8 cellular contexts compared by ENCODE assay signal in the genomic region with DNA sequence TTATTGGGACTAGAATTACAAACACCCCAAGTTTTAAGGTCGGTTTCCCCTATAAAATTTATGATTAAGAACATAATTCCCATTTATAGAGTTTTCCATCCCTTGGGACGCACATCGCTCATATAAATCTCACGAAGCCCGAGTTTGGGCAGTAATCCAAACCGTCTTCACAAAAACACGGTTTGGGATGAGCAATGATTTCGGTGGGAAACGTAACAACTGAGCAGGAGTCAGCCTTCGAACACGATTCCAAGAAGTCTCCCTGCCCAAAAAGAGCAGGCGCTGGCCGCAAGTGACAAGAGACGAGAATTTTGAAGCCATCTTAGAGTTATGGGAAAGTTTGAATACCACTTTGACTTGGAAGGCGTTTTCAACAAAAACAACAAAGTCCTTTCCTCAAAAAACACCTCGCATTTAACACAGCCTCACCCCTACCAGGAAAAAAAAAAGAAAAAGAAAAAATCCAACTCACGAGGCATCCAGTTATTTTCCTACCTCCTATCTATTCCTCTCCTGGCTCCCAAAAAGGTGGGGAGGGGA. TPM values are rescaled to one million over a fixed set of nuclear protein-coding genes. Genes with fewer than 3 reads are reported as not detected.
DNase-seq lines count a peak whose midpoint lies in the region; ATAC-seq and TF ChIP-seq lines count a peak whose summit lies in the region.

No MANE protein-coding gene starts in this region.

- ATAC-seq in heart right ventricle (no peak), left ventricle myocardium superior (no peak), HG03565 (IDR thresholded peaks at IDR 0.05; ENCODE audit: unreplicated experiment) (no peak), GM18511 (IDR thresholded peaks at IDR 0.05; ENCODE audit: unreplicated experiment) (no peak)

- H3K27me3 ChIP-seq in heart right ventricle = peaks cover 0 to 7% (median 2%) of the 10 kb centered on the region in 7 donors

- H3K9me3 ChIP-seq in heart right ventricle = no peaks in the 10 kb centered on the region

- peaks cover 0 to 22% (median 0%) of the 10 kb centered on the region in 9 donors for H3K36me3 ChIP-seq in heart right ventricle

- 5 to 6% methylated on average over 17 of the region's 17 CpGs for WGBS in heart right ventricle, 2 donors

- peaks cover 34% of the 10 kb centered on the region for H3K4me1 Mint-ChIP-seq in activated T-helper 2 cell treated with anti-CD3 and anti-CD28 coated beads, Interferon-gamma antibody, Interleukin-2, Interleukin-4, amounts not matched to agents 10 μg/mL and 5 μg/mL and 100 μg/mL, durations not matched to agents 14 hours and 24 hours and 36 hours (ENCODE audit: low read depth)

- no peaks in the 10 kb centered on the region for H3K27me3 Mint-ChIP-seq in activated T-helper 2 cell treated with anti-CD3 and anti-CD28 coated beads, Interferon-gamma antibody, Interleukin-2, Interleukin-4, amounts not matched to agents 10 μg/mL and 5 μg/mL and 100 μg/mL, durations not matched to agents 14 hours and 24 hours and 36 hours (ENCODE audit: low read depth)

- H3K4me1 ChIP-seq in heart right ventricle = peaks cover 0 to 47% (median 36%) of the 10 kb centered on the region in 9 donors

- DNase-seq in heart right ventricle (peak in 1 of 2 donors; percentile 16), left ventricle myocardium superior (no peak), HuH-7 (ENCODE audit: low spot score) (no peak)
- DNase-seq in activated T-helper 2 cell treated with anti-CD3 and anti-CD28 coated beads, Interferon-gamma antibody, Interleukin-2, Interleukin-4, amounts not matched to agents 10 μg/mL and 5 μg/mL and 100 μg/mL, durations not matched to agents 14 hours and 24 hours and 36 hours (ENCODE audit: low spot score) = no peak

- no peak for TF ChIP-seq CTCF in heart right ventricle (IDR thresholded peaks at IDR 0.05)

- H3K27ac ChIP-seq in heart right ventricle (peak overlapping the region in 9 of 10 donors; percentile 92 to 99 (median 98)), skin epidermis (peak overlapping the region in 18 of 21 experiments; percentile 89 to 99 (median 96))

- H3K9me3 Mint-ChIP-seq in activated T-helper 2 cell treated with anti-CD3 and anti-CD28 coated beads, Interferon-gamma antibody, Interleukin-2, Interleukin-4, amounts not matched to agents 10 μg/mL and 5 μg/mL and 100 μg/mL, durations not matched to agents 14 hours and 24 hours and 36 hours = no peaks in the 10 kb centered on the region

- peak overlapping the region; percentile 80 for H3K4me3 Mint-ChIP-seq in activated T-helper 2 cell treated with anti-CD3 and anti-CD28 coated beads, Interferon-gamma antibody, Interleukin-2, Interleukin-4, amounts not matched to agents 10 μg/mL and 5 μg/mL and 100 μg/mL, durations not matched to agents 14 hours and 24 hours and 36 hours (ENCODE audit: low read depth)

- H3K27ac Mint-ChIP-seq in activated T-helper 2 cell treated with anti-CD3 and anti-CD28 coated beads, Interferon-gamma antibody, Interleukin-2, Interleukin-4, amounts not matched to agents 10 μg/mL and 5 μg/mL and 100 μg/mL, durations not matched to agents 14 hours and 24 hours and 36 hours = peak overlapping the region; percentile 87

- intact Hi-C loops in heart right ventricle (cut with DNase I) (loop anchor here in 6 of 10 donors (5.0 to 10.0 kb wide), 3 partner anchors 44 to 1608 kb away; partner anchors contain the start of genes PHYH (in 6 of the 6), DCLRE1C (in 1 of the 6), MCM10 (in 1 of the 6) and MEIG1 (in 1 of the 6)), left ventricle myocardium superior (cut with micrococcal nuclease) (no loop called here)
- intact Hi-C loops in activated T-helper 2 cell treated with anti-CD3 and anti-CD28 coated beads, Interferon-gamma antibody, Interleukin-2, Interleukin-4, amounts not matched to agents 10 μg/mL and 5 μg/mL and 100 μg/mL, durations not matched to agents 14 hours and 24 hours and 36 hours (cut with micrococcal nuclease) = no loop called here

- peak overlapping the region; percentile 64 to 95 (median 86) for H3K4me3 ChIP-seq in heart right ventricle
- peak overlapping the region; percentile 39 for H3K4me3 ChIP-seq in iPS-11a (ENCODE audit: low read depth, low read length)
- peak overlapping the region; percentile 61 to 93 (median 72) for H3K4me3 ChIP-seq in skin epidermis

- H3K36me3 Mint-ChIP-seq in activated T-helper 2 cell treated with anti-CD3 and anti-CD28 coated beads, Interferon-gamma antibody, Interleukin-2, Interleukin-4, amounts not matched to agents 10 μg/mL and 5 μg/mL and 100 μg/mL, durations not matched to agents 14 hours and 24 hours and 36 hours (ENCODE audit: low read depth) = peaks cover 25% of the 10 kb centered on the region

RNA-seq across cellular contexts. Expression of gene SEPHS1, which starts 1.7 kb away (rescaled TPM):
- total RNA-seq in heart right ventricle (10 to 100 TPM; 26.7 to 38.9 (median 30.4) TPM), left ventricle myocardium superior (27.8 TPM)
- 10 to 100 TPM; 17.6 to 23.2 TPM for polyA plus RNA-seq in heart right ventricle
- 58.8 and 61.9 TPM in 2 replicates for total RNA-seq in activated T-helper 2 cell treated with anti-CD3 and anti-CD28 coated beads, Interferon-gamma antibody, Interleukin-2, Interleukin-4, amounts not matched to agents 10 μg/mL and 5 μg/mL and 100 μg/mL, durations not matched to agents 14 hours and 24 hours and 36 hours

RNA-seq across cellular contexts. Expression of gene PHYH, which starts 46.5 kb away (rescaled TPM):
- total RNA-seq in heart right ventricle (100 to 1,000 TPM in 9 of 10 donors, 10 to 100 TPM in 1; 97.3 to 188 (median 162) TPM), left ventricle myocardium superior (177 TPM)
- polyA plus RNA-seq in heart right ventricle = 10 to 100 TPM; 51.1 to 56.7 TPM
- 18.0 and 20.0 TPM in 2 replicates for total RNA-seq in activated T-helper 2 cell treated with anti-CD3 and anti-CD28 coated beads, Interferon-gamma antibody, Interleukin-2, Interleukin-4, amounts not matched to agents 10 μg/mL and 5 μg/mL and 100 μg/mL, durations not matched to agents 14 hours and 24 hours and 36 hours

Comparison
In these comparisons a context has a peak if more than half of its experiments do, and no peak if none do; other contexts are left out.
1. intact Hi-C loops: an anchor here in heart right ventricle (5.0 to 10.0 kb wide); none called in left ventricle myocardium superior and activated T-helper 2 cell treated with anti-CD3 and anti-CD28 coated beads, Interferon-gamma antibody, Interleukin-2, Interleukin-4, amounts not matched to agents 10 μg/mL and 5 μg/mL and 100 μg/mL, durations not matched to agents 14 hours and 24 hours and 36 hours.